18 cellular contexts compared by ENCODE assay signal in genomic region chr1:69319287-69319686, GRCh38.
DNase-seq lines count a peak whose midpoint lies in the region; ATAC-seq and TF ChIP-seq lines count a peak whose summit lies in the region.
"Had no signal": no experiment of that assay in that cellular context is flagged by ENCODE, and none has a peak within 500 bp of the region (broad histone marks: within the 10 kb centered on the region; RNA-seq: fewer than 3 reads in every experiment).

No MANE protein-coding gene starts in this region.

- no peak for DNase-seq in stimulated activated naive CD8-positive, alpha-beta T cell treated with anti-CD3 and anti-CD28 coated beads, Interleukin-15, amount 100 ng/mL, for 72 hours
- DNase-seq in OCI-LY7 (ENCODE audit: low spot score) (peak; percentile 3), suprapubic skin (ENCODE audit: low spot score in 2 of 2) (no peak), HUDEP-2 (lab: John Stamatoyannopoulos, UW; ENCODE audit: unreplicated experiment in 76 of 76) (no peak)
- DNase-seq in activated CD4-positive, alpha-beta T cell treated with anti-CD3 and anti-CD28 coated beads, Interleukin-2, amount 10 ng/mL, durations not matched to agents 24 days and 14 days = no peak
- DNase-seq: CD8-positive, alpha-beta T cell; COR-L47; DMS153; DMS79 treated with DMSO at 0.1 percent for 48 hours; GDM1; HCEC 1CT; HFFc6 had no signal

- TF ChIP-seq CTCF in OCI-LY7 (conservative IDR thresholded peaks at IDR 0.05; ENCODE audit: low read length) (no peak), suprapubic skin (IDR thresholded peaks at IDR 0.05) (no peak)

- H3K79me2 ChIP-seq in OCI-LY7 (ENCODE audit: insufficient read depth, low read depth, low read length) = no peaks in the 10 kb centered on the region

- no peak for TF ChIP-seq EP300 in suprapubic skin (IDR thresholded peaks at IDR 0.05)

- 71% methylated on average over 5 of the region's 5 CpGs for WGBS in suprapubic skin

- peak overlapping the region; percentile 47 for H3K27ac Mint-ChIP-seq in stimulated activated naive CD8-positive, alpha-beta T cell treated with anti-CD3 and anti-CD28 coated beads, Interleukin-15, Interleukin-2, amounts not matched to agents 100 ng/mL and 50 ng/mL, for 24 hours
- no peak overlapping the region for H3K27ac Mint-ChIP-seq in stimulated activated naive CD8-positive, alpha-beta T cell treated with anti-CD3 and anti-CD28 coated beads, Interleukin-15, amount 100 ng/mL, for 72 hours
- H3K27ac Mint-ChIP-seq in activated CD4-positive, alpha-beta T cell treated with anti-CD3 and anti-CD28 coated beads, Interleukin-2, amount 10 ng/mL, durations not matched to agents 24 days and 14 days = no peak overlapping the region
- H3K27ac Mint-ChIP-seq: B cell; CD8-positive, alpha-beta T cell; HFFc6 had no signal

- H3K27ac ChIP-seq in OCI-LY7 (ENCODE audit: low read depth, low read length, poor library complexity, severe bottlenecking) = no peak overlapping the region
- H3K27ac ChIP-seq in suprapubic skin = no peak overlapping the region
- H3K27ac ChIP-seq: HL-60 had no signal

- peaks cover 17% of the 10 kb centered on the region for H3K4me1 Mint-ChIP-seq in stimulated activated naive CD8-positive, alpha-beta T cell treated with anti-CD3 and anti-CD28 coated beads, Interleukin-15, Interleukin-2, amounts not matched to agents 100 ng/mL and 50 ng/mL, for 24 hours (ENCODE audit: low read depth)
- no peaks in the 10 kb centered on the region for H3K4me1 Mint-ChIP-seq in stimulated activated naive CD8-positive, alpha-beta T cell treated with anti-CD3 and anti-CD28 coated beads, Interleukin-15, amount 100 ng/mL, for 72 hours
- H3K4me1 Mint-ChIP-seq in activated CD4-positive, alpha-beta T cell treated with anti-CD3 and anti-CD28 coated beads, Interleukin-2, amount 10 ng/mL, durations not matched to agents 24 days and 14 days = no peaks in the 10 kb centered on the region
- H3K4me1 Mint-ChIP-seq: B cell, CD14-positive monocyte had no signal

- H2AFZ ChIP-seq in OCI-LY7 (ENCODE audit: low read length) = no peak overlapping the region

- no peaks in the 10 kb centered on the region for H4K20me1 ChIP-seq in OCI-LY7 (ENCODE audit: insufficient read depth, low read length)

- no peak for ATAC-seq in stimulated activated naive CD8-positive, alpha-beta T cell treated with anti-CD3 and anti-CD28 coated beads, Interleukin-15, amount 100 ng/mL, for 72 hours
- ATAC-seq in GM18870 (IDR thresholded peaks at IDR 0.05; ENCODE audit: unreplicated experiment) = peak; percentile 42
- ATAC-seq: CD8-positive, alpha-beta T cell; K562 had no signal

- no TSS peak for BruUV-seq in OCI-LY7 (replicated peaks; lab: Mats Ljungman, UMichigan)

- intact Hi-C loops in OCI-LY7 (cut with micrococcal nuclease; ENCODE audit: unreplicated experiment) = loop anchor here (10.0 kb wide), 1 partner anchor 1184 kb away; no protein-coding TSS in a partner anchor
- intact Hi-C loops in activated CD4-positive, alpha-beta T cell treated with anti-CD3 and anti-CD28 coated beads, Interleukin-2, amount 10 ng/mL, durations not matched to agents 24 days and 14 days (cut with micrococcal nuclease) = no loop called here

- no peak for TF ChIP-seq POLR2A in suprapubic skin (IDR thresholded peaks at IDR 0.05)

- CTCF ChIA-PET in OCI-LY7 (lab: Charles Lee; ENCODE audit: unreplicated experiment) = no interaction called here

- POLR2A ChIA-PET in OCI-LY7 (lab: Charles Lee) = no interaction called here

- H3K27me3 ChIP-seq in suprapubic skin = no peaks in the 10 kb centered on the region

- H3K4me1 ChIP-seq in OCI-LY7 (ENCODE audit: insufficient read depth, low read length, poor library complexity, severe bottlenecking) (peaks cover 24% of the 10 kb centered on the region), suprapubic skin (no peaks in the 10 kb centered on the region)

- H3K4me3 Mint-ChIP-seq in stimulated activated naive CD8-positive, alpha-beta T cell treated with anti-CD3 and anti-CD28 coated beads, Interleukin-15, Interleukin-2, amounts not matched to agents 100 ng/mL and 50 ng/mL, for 24 hours = no peak overlapping the region
- no peak overlapping the region for H3K4me3 Mint-ChIP-seq in stimulated activated naive CD8-positive, alpha-beta T cell treated with anti-CD3 and anti-CD28 coated beads, Interleukin-15, amount 100 ng/mL, for 72 hours
- H3K4me3 Mint-ChIP-seq in activated CD4-positive, alpha-beta T cell treated with anti-CD3 and anti-CD28 coated beads, Interleukin-2, amount 10 ng/mL, durations not matched to agents 24 days and 14 days = no peak overlapping the region
- H3K4me3 Mint-ChIP-seq: B cell; CD14-positive monocyte; CD8-positive, alpha-beta T cell; HFFc6 had no signal

- H3K9me3 ChIP-seq in OCI-LY7 (ENCODE audit: low read length) = no peaks in the 10 kb centered on the region
- no peaks in the 10 kb centered on the region for H3K9me3 ChIP-seq in suprapubic skin

- H3K9me3 Mint-ChIP-seq in stimulated activated naive CD8-positive, alpha-beta T cell treated with anti-CD3 and anti-CD28 coated beads, Interleukin-15, Interleukin-2, amounts not matched to agents 100 ng/mL and 50 ng/mL, for 24 hours = peaks cover 4% of the 10 kb centered on the region
- peaks cover 15 to 18% of the 10 kb centered on the region in 2 donors for H3K9me3 Mint-ChIP-seq in stimulated activated naive CD8-positive, alpha-beta T cell treated with anti-CD3 and anti-CD28 coated beads, Interleukin-15, amount 100 ng/mL, for 72 hours
- peaks cover 3% of the 10 kb centered on the region for H3K9me3 Mint-ChIP-seq in activated CD4-positive, alpha-beta T cell treated with anti-CD3 and anti-CD28 coated beads, Interleukin-2, amount 10 ng/mL, durations not matched to agents 24 days and 14 days

- H3K4me2 ChIP-seq in OCI-LY7 (ENCODE audit: low read length) = 0 out of 2 replicates have a peak overlapping the region, but pooled peaks have one; percentile 17

- no peaks in the 10 kb centered on the region for H3K9me2 ChIP-seq in OCI-LY7 (ENCODE audit: insufficient read depth, low read length)

- H3K27me3 Mint-ChIP-seq in stimulated activated naive CD8-positive, alpha-beta T cell treated with anti-CD3 and anti-CD28 coated beads, Interleukin-15, Interleukin-2, amounts not matched to agents 100 ng/mL and 50 ng/mL, for 24 hours = no peaks in the 10 kb centered on the region
- H3K27me3 Mint-ChIP-seq in stimulated activated naive CD8-positive, alpha-beta T cell treated with anti-CD3 and anti-CD28 coated beads, Interleukin-15, amount 100 ng/mL, for 72 hours = no peaks in the 10 kb centered on the region
- H3K27me3 Mint-ChIP-seq in activated CD4-positive, alpha-beta T cell treated with anti-CD3 and anti-CD28 coated beads, Interleukin-2, amount 10 ng/mL, durations not matched to agents 24 days and 14 days = no peaks in the 10 kb centered on the region
- H3K27me3 Mint-ChIP-seq: B cell had no signal

- H3K36me3 Mint-ChIP-seq in stimulated activated naive CD8-positive, alpha-beta T cell treated with anti-CD3 and anti-CD28 coated beads, Interleukin-15, Interleukin-2, amounts not matched to agents 100 ng/mL and 50 ng/mL, for 24 hours (ENCODE audit: low read depth) = no peaks in the 10 kb centered on the region
- H3K36me3 Mint-ChIP-seq in activated CD4-positive, alpha-beta T cell treated with anti-CD3 and anti-CD28 coated beads, Interleukin-2, amount 10 ng/mL, durations not matched to agents 24 days and 14 days (ENCODE audit: low read depth) = no peaks in the 10 kb centered on the region
- H3K36me3 Mint-ChIP-seq: CD14-positive monocyte; CD8-positive, alpha-beta T cell had no signal

- H3K36me3 ChIP-seq in OCI-LY7 (ENCODE audit: insufficient read depth, low read length) = no peaks in the 10 kb centered on the region
- H3K36me3 ChIP-seq in suprapubic skin = no peaks in the 10 kb centered on the region

- H3K4me3 ChIP-seq in OCI-LY7 (ENCODE audit: low read depth, low read length, poor library complexity, severe bottlenecking) (no peak overlapping the region), suprapubic skin (no peak overlapping the region)
- H3K4me3 ChIP-seq: K562 had no signal
